In the genomic region with DNA sequence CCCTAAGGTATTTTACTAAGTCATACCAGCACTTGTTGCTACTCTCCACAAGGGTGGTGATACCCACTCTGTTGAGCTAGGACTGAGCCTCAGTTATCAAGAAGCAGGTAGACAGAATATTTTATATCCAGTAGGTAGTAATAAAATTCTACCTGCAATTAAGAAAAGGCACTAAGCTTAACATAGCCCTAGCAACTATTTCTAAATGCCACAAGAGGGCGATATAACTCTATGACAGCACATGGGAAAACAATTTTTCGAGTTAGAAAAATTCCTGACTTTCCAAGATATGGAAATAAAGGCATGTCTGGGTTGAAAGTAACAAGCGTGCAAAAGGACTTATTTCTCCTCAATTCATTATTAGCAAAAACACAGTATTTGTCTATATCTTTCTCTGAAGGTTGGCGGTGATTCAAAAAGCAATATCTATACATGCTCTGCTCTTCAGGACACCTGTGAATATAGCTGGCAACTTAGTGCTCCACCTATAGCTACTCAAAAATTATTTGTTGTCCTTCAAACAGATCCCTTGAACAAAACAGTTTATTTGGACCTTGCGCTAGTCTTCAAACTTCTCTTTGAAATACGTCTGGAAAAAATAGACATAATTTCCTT, we compare ENCODE assay signal across 8 cellular contexts. TPM values are rescaled to one million over a fixed set of nuclear protein-coding genes. Genes with fewer than 3 reads are reported as not detected.
DNase-seq lines count a peak whose midpoint lies in the region; ATAC-seq, FAIRE-seq and TF ChIP-seq lines count a peak whose summit lies in the region.

No MANE protein-coding gene starts in this region.

- H4K91ac ChIP-seq in H1 (replicated peaks; ENCODE audit: insufficient read length, low read length): no peak overlapping the region

- no peak overlapping the region for H3K27ac Mint-ChIP-seq in naive thymus-derived CD4-positive, alpha-beta T cell
- no peak overlapping the region for H3K27ac Mint-ChIP-seq in stimulated activated effector memory CD8-positive, alpha-beta T cell treated with anti-CD3 and anti-CD28 coated beads, Interleukin-12 subunit alpha, Interleukin-12 subunit beta, amount 100 ng/mL, for 72 hours

- intact Hi-C loops in naive thymus-derived CD4-positive, alpha-beta T cell (cut with micrococcal nuclease): loop anchor here (1.0 to 5.0 kb wide), 4 partner anchors 64 to 698 kb away; partner anchors contain the start of gene SPART (in 1 of the 2)

- no peaks in the 10 kb centered on the region for H3K36me3 Mint-ChIP-seq in naive thymus-derived CD4-positive, alpha-beta T cell
- no peaks in the 10 kb centered on the region for H3K36me3 Mint-ChIP-seq in stimulated activated effector memory CD8-positive, alpha-beta T cell treated with anti-CD3 and anti-CD28 coated beads, Interleukin-12 subunit alpha, Interleukin-12 subunit beta, amount 100 ng/mL, for 72 hours
- H3K36me3 Mint-ChIP-seq in activated T-cell treated with anti-CD3 and anti-CD28 coated beads, Interleukin-2, amount 50 U/mL, for 4 hours (ENCODE audit: insufficient read depth): no peaks in the 10 kb centered on the region

- no peak overlapping the region for H3K9ac ChIP-seq in H1 (replicated peaks in 1 of 4; ENCODE audit: extremely low read depth in 1 of 4, low read depth in 3 of 4, low read length in 3 of 4)

- TF ChIP-seq EP300 in A549 (IDR thresholded peaks at IDR 0.05) (no peak), H1 (IDR thresholded peaks at IDR 0.05; ENCODE audit: borderline replicate concordance in 1 of 2, low read depth in 2 of 2, low read length in 2 of 2) (no peak)

- H3K36me3 ChIP-seq in H1 (ENCODE audit: control insufficient read depth in 2 of 4, insufficient read depth in 4 of 4, low read length in 3 of 4): peaks cover 0 to 42% (median 10%) of the 10 kb centered on the region in 4 experiments; a peak in 5 of 8 replicates
- no peaks in the 10 kb centered on the region for H3K36me3 ChIP-seq in naive thymus-derived CD4-positive, alpha-beta T cell (ENCODE audit: control insufficient read depth in 2 of 3, insufficient read depth in 3 of 3, low read length in 3 of 3)

- H4K8ac ChIP-seq in H1 (ENCODE audit: extremely low read depth, insufficient read depth, low read length): no peak overlapping the region

- H3K4ac ChIP-seq in H1 (replicated peaks; ENCODE audit: insufficient read length, low read depth, low read length): no peak overlapping the region

- H3K9me3 ChIP-seq in A549 (no peaks in the 10 kb centered on the region), H1 (ENCODE audit: insufficient read depth in 2 of 2, low read depth in 1 of 2, low read length in 1 of 2) (peaks cover 6 to 11% of the 10 kb centered on the region in 2 experiments; a peak in 2 of 4 replicates)
- no peaks in the 10 kb centered on the region for H3K9me3 ChIP-seq in naive thymus-derived CD4-positive, alpha-beta T cell (ENCODE audit: control insufficient read depth in 2 of 3, low read length in 3 of 3)

- H3K56ac ChIP-seq in H1 (replicated peaks; ENCODE audit: insufficient read length, low read depth, low read length): no peak overlapping the region

- POLR2A ChIA-PET in A549 (lab: Yijun Ruan, JAX) (no interaction called here), H1 (lab: Charles Lee; ENCODE audit: partially characterized antibody) (interaction anchor here (0.7 to 2.8 kb wide), 4 partner anchors 11 to 64 kb away, joined by 3 to 15 read pairs (median 5); no protein-coding TSS in a partner anchor)
- POLR2A ChIA-PET in naive thymus-derived CD4-positive, alpha-beta T cell (lab: Charles Lee): no interaction called here

- no peaks in the 10 kb centered on the region for H3K23me2 ChIP-seq in H1 (ENCODE audit: low read depth, low read length)

- peaks cover 0 to under 1% (median 0%) of the 10 kb centered on the region in 11 donors for H3K9me3 Mint-ChIP-seq in naive thymus-derived CD4-positive, alpha-beta T cell
- no peaks in the 10 kb centered on the region for H3K9me3 Mint-ChIP-seq in stimulated activated effector memory CD8-positive, alpha-beta T cell treated with anti-CD3 and anti-CD28 coated beads, Interleukin-12 subunit alpha, Interleukin-12 subunit beta, amount 100 ng/mL, for 72 hours
- H3K9me3 Mint-ChIP-seq in activated T-cell treated with anti-CD3 and anti-CD28 coated beads, Interleukin-2, amount 50 U/mL, for 4 hours: no peaks in the 10 kb centered on the region

- no peak overlapping the region for H2AK5ac ChIP-seq in H1 (ENCODE audit: low read depth, low read length)

- FAIRE-seq in A549 (lab: Jason Lieb, UNC): no peak
- peak; percentile 45 for FAIRE-seq in H1 (lab: Jason Lieb, UNC)

- DNase-seq in A549 (ENCODE audit: low read depth in 1 of 2, low spot score in 1 of 2): peak; percentile 3 to 23
- DNase-seq in NCI-H526 (lab: John Stamatoyannopoulos, UW): peak; percentile 26 to 72
- no peak for DNase-seq in H1 (ENCODE audit: low read depth in 1 of 2, low spot score in 2 of 2)
- DNase-seq in naive thymus-derived CD4-positive, alpha-beta T cell: peak in 4 of 9 donors; percentile 4 to 18 (median 10)
- DNase-seq in stimulated activated CD8-positive, alpha-beta memory T cell treated with anti-CD3 and anti-CD28 coated beads, Interleukin-4, amount 100 ng/mL, for 48 hours: no peak
- DNase-seq in stimulated activated effector memory CD8-positive, alpha-beta T cell treated with anti-CD3 and anti-CD28 coated beads, Interleukin-12 subunit alpha, Interleukin-12 subunit beta, amount 100 ng/mL, for 72 hours (ENCODE audit: low spot score in 2 of 2): no peak
- DNase-seq in activated T-cell treated with anti-CD3 and anti-CD28 coated beads, Interleukin-2, amount 50 U/mL, for 4 hours: no peak

- H4K5ac ChIP-seq in H1 (ENCODE audit: insufficient read length, low read depth, low read length): no peak overlapping the region

- H2BK12ac ChIP-seq in H1 (ENCODE audit: low read depth, low read length): no peak overlapping the region

- H2BK120ac ChIP-seq in H1 (replicated peaks; ENCODE audit: low read depth, low read length): no peak overlapping the region

- no peaks in the 10 kb centered on the region for H3K4me1 Mint-ChIP-seq in naive thymus-derived CD4-positive, alpha-beta T cell
- no peaks in the 10 kb centered on the region for H3K4me1 Mint-ChIP-seq in stimulated activated effector memory CD8-positive, alpha-beta T cell treated with anti-CD3 and anti-CD28 coated beads, Interleukin-12 subunit alpha, Interleukin-12 subunit beta, amount 100 ng/mL, for 72 hours
- H3K4me1 Mint-ChIP-seq in activated T-cell treated with anti-CD3 and anti-CD28 coated beads, Interleukin-2, amount 50 U/mL, for 4 hours (ENCODE audit: low read depth): no peaks in the 10 kb centered on the region

- H3K4me1 ChIP-seq in A549 (no peaks in the 10 kb centered on the region), H1 (replicated peaks in 1 of 4; ENCODE audit: control insufficient read depth in 3 of 4, insufficient read depth in 4 of 4, low read length in 3 of 4) (no peaks in the 10 kb centered on the region)
- H3K4me1 ChIP-seq in naive thymus-derived CD4-positive, alpha-beta T cell (ENCODE audit: control insufficient read depth in 2 of 2, insufficient read depth in 2 of 2, low read length in 2 of 2): no peaks in the 10 kb centered on the region

- H3K14ac ChIP-seq in H1 (ENCODE audit: insufficient read length): no peak overlapping the region

- no peak overlapping the region for H2BK20ac ChIP-seq in H1 (ENCODE audit: low read length)

- peak; percentile 54 to 74; a peak in 4 of 6 replicates for ATAC-seq in A549
- peak; percentile 52 for ATAC-seq in naive thymus-derived CD4-positive, alpha-beta T cell
- ATAC-seq in stimulated activated effector memory CD8-positive, alpha-beta T cell treated with anti-CD3 and anti-CD28 coated beads, Interleukin-12 subunit alpha, Interleukin-12 subunit beta, amount 100 ng/mL, for 72 hours: no peak
- no peak for ATAC-seq in activated T-cell treated with anti-CD3 and anti-CD28 coated beads, Interleukin-2, amount 50 U/mL, for 4 hours

- H3K79me2 ChIP-seq in H1 (ENCODE audit: control insufficient read depth in 1 of 2, insufficient read depth in 2 of 2, low read length in 2 of 2): no peaks in the 10 kb centered on the region

- H2BK15ac ChIP-seq in H1 (ENCODE audit: low read length): no peak overlapping the region

- H3K27ac ChIP-seq in A549 (no peak overlapping the region), H1 (ENCODE audit: low read depth, low read length) (no peak overlapping the region)
- no peak overlapping the region for H3K27ac ChIP-seq in naive thymus-derived CD4-positive, alpha-beta T cell (ENCODE audit: low read depth, low read length)

- no peak overlapping the region for H3K4me2 ChIP-seq in A549
- no peak overlapping the region for H3K4me2 ChIP-seq in H1 (ENCODE audit: insufficient read depth in 1 of 2, low read depth in 2 of 2, low read length in 2 of 2)

- H3K23ac ChIP-seq in H1 (ENCODE audit: insufficient read length): no peak overlapping the region

- H2BK5ac ChIP-seq in H1 (ENCODE audit: low read depth, low read length): no peak overlapping the region

- H3K79me1 ChIP-seq in H1 (ENCODE audit: low read depth, low read length): peaks cover 2% of the 10 kb centered on the region; the same call in 1 of the 2 replicates

- CTCF ChIA-PET in A549 (lab: Yijun Ruan, JAX): interaction anchor here (0.6 to 2.7 kb wide), 25 partner anchors 8 to 787 kb away, joined by 3 to 26 read pairs (median 3); no protein-coding TSS in a partner anchor
- CTCF ChIA-PET in H1 (lab: Charles Lee; ENCODE audit: partially characterized antibody): interaction anchor here (0.6 to 3.7 kb wide), 56 partner anchors 8 to 695 kb away, joined by 3 to 24 read pairs (median 4); partner anchors contain the start of genes SOHLH2 and SPART
- CTCF ChIA-PET in naive thymus-derived CD4-positive, alpha-beta T cell (lab: Charles Lee): interaction anchor here (0.6 to 1.5 kb wide), 5 partner anchors 24 to 453 kb away, joined by 3 to 5 read pairs (median 3); no protein-coding TSS in a partner anchor

- TF ChIP-seq CTCF in A549 (IDR thresholded peaks at IDR 0.05) (peak; percentile 71), GM12872 (IDR thresholded peaks at IDR 0.05; ENCODE audit: insufficient read depth, low read depth, low read length) (peak; percentile 58), H1 (IDR thresholded peaks at IDR 0.05; ENCODE audit: control extremely low read depth in 1 of 3, insufficient read depth in 1 of 3, low read depth in 1 of 3, low read length in 3 of 3) (peak in 2 of 3 experiments; percentile 55 to 62; a peak in 2 of 4 replicates)

- 33% methylated on average over 6 of the region's 6 CpGs for WGBS in A549 (ENCODE audit: missing lambda C conversion rate)
- 62% methylated on average over 6 of the region's 6 CpGs; no CpG with 5 or more reads in 1 of the 2 experiments for WGBS in H1 (ENCODE audit: extremely low coverage in 1 of 2, insufficient coverage in 1 of 2, insufficient read length in 1 of 2, insufficient replicate concordance in 2 of 2, low coverage in 1 of 2, low lambda C conversion rate in 2 of 2, missing lambda C conversion rate in 1 of 2), 2 experiments

- no peak overlapping the region for H2AFZ ChIP-seq in H1 (ENCODE audit: low read length)

- no peaks in the 10 kb centered on the region for H4K20me1 ChIP-seq in H1 (replicated peaks in 1 of 2; ENCODE audit: control insufficient read depth in 1 of 2, insufficient read depth in 2 of 2, low read length in 2 of 2)

- H3K4me3 Mint-ChIP-seq in naive thymus-derived CD4-positive, alpha-beta T cell: no peak overlapping the region
- no peak overlapping the region for H3K4me3 Mint-ChIP-seq in stimulated activated effector memory CD8-positive, alpha-beta T cell treated with anti-CD3 and anti-CD28 coated beads, Interleukin-12 subunit alpha, Interleukin-12 subunit beta, amount 100 ng/mL, for 72 hours
- H3K4me3 Mint-ChIP-seq in activated T-cell treated with anti-CD3 and anti-CD28 coated beads, Interleukin-2, amount 50 U/mL, for 4 hours: no peak overlapping the region

- no peak for TF ChIP-seq POLR2A in A549 (IDR thresholded peaks at IDR 0.05; ENCODE audit: low read length)
- TF ChIP-seq POLR2A in H1 (IDR thresholded peaks at IDR 0.05; ENCODE audit: control extremely low read depth in 1 of 2, low read depth in 2 of 2, low read length in 2 of 2): no peak

- peak; percentile 77 for TF ChIP-seq RAD21 in A549 (conservative IDR thresholded peaks at IDR 0.05 in 1 of 2, IDR thresholded peaks at IDR 0.05 in 1 of 2)
- peak; percentile 86 to 91 for TF ChIP-seq RAD21 in H1 (IDR thresholded peaks at IDR 0.05 in 1 of 2, conservative IDR thresholded peaks at IDR 0.05 in 1 of 2; ENCODE audit: low read depth in 2 of 2, low read length in 2 of 2)

- H3K18ac ChIP-seq in H1 (ENCODE audit: extremely low read depth, low read length): no peak overlapping the region

- peaks cover 6 to 41% (median 32%) of the 10 kb centered on the region in 5 donors for H3K27me3 Mint-ChIP-seq in naive thymus-derived CD4-positive, alpha-beta T cell
- H3K27me3 Mint-ChIP-seq in activated T-cell treated with anti-CD3 and anti-CD28 coated beads, Interleukin-2, amount 50 U/mL, for 4 hours (ENCODE audit: low read depth): peaks cover 4% of the 10 kb centered on the region

- H3K27me3 ChIP-seq in H1 (replicated peaks in 1 of 4; ENCODE audit: control insufficient read depth in 3 of 4, extremely low read depth in 1 of 4, insufficient read depth in 3 of 4, low read length in 3 of 4): no peaks in the 10 kb centered on the region
- peaks cover 0 to 5% of the 10 kb centered on the region in 2 donors for H3K27me3 ChIP-seq in naive thymus-derived CD4-positive, alpha-beta T cell (ENCODE audit: control insufficient read depth in 2 of 2, insufficient read depth in 2 of 2, low read length in 2 of 2)

- H3K4me3 ChIP-seq in A549: no peak overlapping the region
- H3K4me3 ChIP-seq in H1 (ENCODE audit: extremely low read depth in 1 of 4, insufficient read depth in 2 of 4, low read depth in 3 of 4, low read length in 4 of 4): no peak overlapping the region
- no peak overlapping the region for H3K4me3 ChIP-seq in naive thymus-derived CD4-positive, alpha-beta T cell (ENCODE audit: low read length)

RNA-seq across cellular contexts. Expression of gene CCDC169, which starts 14.7 kb away (rescaled TPM):
- polyA plus RNA-seq in A549 (2011; rRNA removed) (1.4 and 2.0 TPM in 2 replicates), A549 (2017; fragmentation: RNase III; extraction: RNeasy Plus Mini Kit Qiagen cat#74134 plus additional on column Dnase treatment) (1.0 to 1.7 TPM (median 1.3 TPM) in 3 replicates), H1 (2011; rRNA removed) (5.3 and 7.2 TPM in 2 replicates)
- 0.22 and 0.29 TPM in 2 replicates for polyA plus RNA-seq in A549 (2012; cell fraction: cytosol; rRNA removed)
- polyA plus RNA-seq in A549 (2012; cell fraction: nucleus; rRNA removed): 0.08 TPM in 1 of 2 replicates, not detected in the other
- 0.50 and 0.68 TPM in 2 replicates for polyA minus RNA-seq in A549 (2011; rRNA and poly(A)+ RNA removed)
- 43.3 and 44.0 TPM in 2 replicates for total RNA-seq in H1 (2021; fragmentation: NEBNext Ultra II Directional; extraction: Animal tissue kit (Norgen Biotek cat#: 25700))
- polyA plus RNA-seq in H1 (2011; cell fraction: cytosol; rRNA removed): 17.2 TPM
- polyA plus RNA-seq in H1 (2011; cell fraction: nucleus; rRNA removed): 4.3 TPM
- polyA plus RNA-seq in H1 (2012, experiment 1 of 2): 12.3 to 24.6 TPM (median 21.2 TPM) in 4 replicates
- polyA plus RNA-seq in H1 (2012, experiment 2 of 2): 2.0 TPM
- 21.9 TPM for polyA plus RNA-seq in H1 (2013, experiment 1 of 2)
- 18.2 TPM for polyA plus RNA-seq in H1 (2013, experiment 2 of 2)
- 12.6 and 13.0 TPM in 2 replicates for polyA minus RNA-seq in H1 (2011; rRNA and poly(A)+ RNA removed)
- polyA minus RNA-seq in H1 (2011; cell fraction: cytosol; rRNA and poly(A)+ RNA removed): 11.6 TPM
- polyA minus RNA-seq in H1 (2011; cell fraction: nucleus; rRNA and poly(A)+ RNA removed): 46.0 TPM
- total RNA-seq in naive thymus-derived CD4-positive, alpha-beta T cell: under 1 TPM in 2 of 5 experiments, not detected in 3; 0.41 to 0.42 TPM
- polyA plus RNA-seq in naive thymus-derived CD4-positive, alpha-beta T cell: not detected
- under 1 TPM in 1 of 3 donors, not detected in 2; 0.76 TPM for total RNA-seq in activated T-cell treated with anti-CD3 and anti-CD28 coated beads, Interleukin-2, amount 50 U/mL, for 4 hours

Comparison
In these comparisons a context has a peak if more than half of its experiments do, and no peak if none do; other contexts are left out.
1. ATAC-seq: peak in A549 (2 of 2) and naive thymus-derived CD4-positive, alpha-beta T cell (single experiment); none in stimulated activated effector memory CD8-positive, alpha-beta T cell treated with anti-CD3 and anti-CD28 coated beads, Interleukin-12 subunit alpha, Interleukin-12 subunit beta, amount 100 ng/mL, for 72 hours (single experiment) and activated T-cell treated with anti-CD3 and anti-CD28 coated beads, Interleukin-2, amount 50 U/mL, for 4 hours (0 of 2).
2. DNase-seq: peak in A549 (2 of 2) and NCI-H526 (2 of 2); none in H1 (0 of 2), stimulated activated CD8-positive, alpha-beta memory T cell treated with anti-CD3 and anti-CD28 coated beads, Interleukin-4, amount 100 ng/mL, for 48 hours (single experiment), stimulated activated effector memory CD8-positive, alpha-beta T cell treated with anti-CD3 and anti-CD28 coated beads, Interleukin-12 subunit alpha, Interleukin-12 subunit beta, amount 100 ng/mL, for 72 hours (0 of 2) and activated T-cell treated with anti-CD3 and anti-CD28 coated beads, Interleukin-2, amount 50 U/mL, for 4 hours (single experiment).
3. RNA of gene CCDC169, which starts 14.7 kb away (total RNA-seq): 43.3 to 44.0 TPM in H1; 0.76 TPM in activated T-cell treated with anti-CD3 and anti-CD28 coated beads, Interleukin-2, amount 50 U/mL, for 4 hours and 0.41 to 0.42 TPM in naive thymus-derived CD4-positive, alpha-beta T cell; every median in the first group is over 10 times any median in the second.
4. Of the 18 proteins assayed by ChIP-seq in both H1 and A549: peak only in H1: none; only in A549: none; in both: CTCF and RAD21; in neither: 16.
5. Peak in every context shown above with its lines, with median percentiles within 50 percentile points of each other: CTCF ChIP-seq.